Comparison of ENCODE assay signal across 8 cellular contexts in genomic region chr4:33825685-33826084, GRCh38.
"Had no signal": no experiment of that assay in that cellular context is flagged by ENCODE, and none has a peak within 500 bp of the region (broad histone marks: within the 10 kb centered on the region; RNA-seq: fewer than 3 reads in every experiment).

No MANE protein-coding gene starts in this region.

- H3K36me3 ChIP-seq: HAP-1 had no signal

- H3K4me1 ChIP-seq: HAP-1 had no signal

- H3K4me3 ChIP-seq: HAP-1 had no signal

- H3K27ac ChIP-seq: HL-60 had no signal

- H3K4me3 Mint-ChIP-seq: HFFc6, IgD-negative memory B cell had no signal

- H3K4me1 Mint-ChIP-seq: IgD-negative memory B cell had no signal

- H3K9me3 Mint-ChIP-seq: HFFc6 had no signal

- H3K27me3 Mint-ChIP-seq: IgD-negative memory B cell had no signal

- H3K27ac Mint-ChIP-seq: HFFc6, IgD-negative memory B cell had no signal

- ATAC-seq: HCT116, HepG2 had no signal

- FAIRE-seq: HepG2 had no signal

- DNase-seq: GOT3, H7, HFFc6 had no signal
